ENCODE assay signal across 8 cellular contexts in the genomic region with DNA sequence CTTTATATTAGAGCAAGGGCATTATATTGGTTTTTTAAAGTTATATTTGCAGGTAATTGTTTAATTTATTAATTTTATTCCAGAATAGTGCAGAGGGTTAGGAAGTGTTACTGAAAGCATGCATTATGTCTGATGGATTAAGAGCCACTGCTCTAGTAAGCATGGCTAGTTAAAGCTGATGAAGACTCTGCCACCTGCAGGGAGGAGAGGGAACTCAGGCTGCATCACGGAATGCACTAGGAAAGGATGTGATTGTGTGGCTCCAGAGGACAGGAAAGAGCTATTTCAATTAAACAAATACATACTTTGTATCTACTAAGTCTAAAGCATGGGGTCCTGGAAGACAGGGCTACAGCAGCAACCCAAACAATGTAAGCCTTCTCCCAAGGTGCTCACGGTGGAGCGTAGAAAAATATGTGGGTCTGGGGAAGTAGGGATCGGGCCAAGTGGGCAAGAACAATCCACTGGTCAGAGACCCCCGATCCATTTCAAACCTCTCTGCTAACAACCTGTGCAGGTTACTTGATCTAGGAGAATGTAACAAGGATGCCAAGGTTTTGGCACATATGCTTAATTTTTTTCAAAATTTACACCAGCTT. TPM values are rescaled to one million over a fixed set of nuclear protein-coding genes. Genes with fewer than 3 reads are reported as not detected.
DNase-seq lines count a peak whose midpoint lies in the region; TF ChIP-seq lines count a peak whose summit lies in the region.

No MANE protein-coding gene starts in this region.

- 0 out of 2 replicates have a peak, but pooled peaks cover 4% of the 10 kb centered on the region for H3K27me3 ChIP-seq in OCI-LY3 (ENCODE audit: low read depth, low read length)
- no peaks in the 10 kb centered on the region for H3K27me3 ChIP-seq in neuronal stem cell (ENCODE audit: control insufficient read depth in 3 of 3, insufficient read depth in 3 of 3, low read depth in 1 of 3, low read length in 3 of 3)

- H3K4me1 ChIP-seq in OCI-LY3 (ENCODE audit: low read length) = no peaks in the 10 kb centered on the region
- H3K4me1 ChIP-seq in neuronal stem cell (ENCODE audit: control insufficient read depth in 2 of 2, insufficient read depth in 1 of 2, low read depth in 1 of 2, low read length in 2 of 2) = no peaks in the 10 kb centered on the region

- H2BK120ac ChIP-seq in neuronal stem cell (ENCODE audit: low read depth, low read length) = no peak overlapping the region

- H3K18ac ChIP-seq in neuronal stem cell (ENCODE audit: low read length) = no peak overlapping the region

- H2AK5ac ChIP-seq in neuronal stem cell (ENCODE audit: low read depth, low read length) = no peak overlapping the region

- H4K91ac ChIP-seq in neuronal stem cell (ENCODE audit: low read depth, low read length, poor library complexity) = no peak overlapping the region

- no CpG with 5 or more reads among the region's 5 CpGs for WGBS in neuronal stem cell (ENCODE audit: extremely low coverage in 2 of 2, insufficient read length in 2 of 2, insufficient replicate concordance in 1 of 2), 2 donors

- H4K20me1 ChIP-seq in OCI-LY3 (ENCODE audit: insufficient read depth, low read length) = no peaks in the 10 kb centered on the region

- H4K8ac ChIP-seq in neuronal stem cell (ENCODE audit: low read depth, low read length) = no peak overlapping the region

- H3K27ac ChIP-seq in C4-2B (no peak overlapping the region), OCI-LY3 (ENCODE audit: low read length) (no peak overlapping the region), neuronal stem cell (replicated peaks; ENCODE audit: low read length) (no peak overlapping the region)

- DNase-seq in H4 (ENCODE audit: low spot score) = peak; percentile 51
- DNase-seq in epithelial cell of proximal tubule (ENCODE audit: low read depth) = no peak
- peak; percentile 30 for DNase-seq in neuronal stem cell (ENCODE audit: low spot score)
- no peak for DNase-seq in T-helper 9 cell
- no peak for DNase-seq in CD1c-positive myeloid dendritic cell (ENCODE audit: extremely low spot score)
- no peak for DNase-seq in hippocampal formation (lab: John Stamatoyannopoulos, UW)

- no peak overlapping the region for H2BK12ac ChIP-seq in neuronal stem cell (ENCODE audit: low read length)

- no peak overlapping the region for H2AFZ ChIP-seq in OCI-LY3 (ENCODE audit: low read depth, low read length)
- no peak overlapping the region for H2AFZ ChIP-seq in neuronal stem cell (ENCODE audit: low read length)

- no peak overlapping the region for H3K4ac ChIP-seq in neuronal stem cell (ENCODE audit: low read length)

- H3K79me1 ChIP-seq in neuronal stem cell (ENCODE audit: low read depth, low read length) = no peaks in the 10 kb centered on the region

- H3K4me2 ChIP-seq in OCI-LY3 (ENCODE audit: low read length) = no peak overlapping the region
- no peak overlapping the region for H3K4me2 ChIP-seq in neuronal stem cell (ENCODE audit: insufficient read depth, low read length, poor library complexity, severe bottlenecking)

- H3K9me3 ChIP-seq in OCI-LY3 (ENCODE audit: insufficient read depth, low read length) (no peaks in the 10 kb centered on the region), neuronal stem cell (replicated peaks in 1 of 2; ENCODE audit: control insufficient read depth in 2 of 2, insufficient read depth in 1 of 2, low read depth in 1 of 2, low read length in 2 of 2) (no peaks in the 10 kb centered on the region)

- H3K36me3 ChIP-seq in OCI-LY3 (replicated peaks; ENCODE audit: low read depth, low read length) (no peaks in the 10 kb centered on the region), neuronal stem cell (replicated peaks in 1 of 2; ENCODE audit: control insufficient read depth in 2 of 2, insufficient read depth in 2 of 2, low read length in 2 of 2) (no peaks in the 10 kb centered on the region)

- H3K79me2 ChIP-seq in OCI-LY3 (ENCODE audit: low read length) = no peaks in the 10 kb centered on the region

- no peak overlapping the region for H2BK5ac ChIP-seq in neuronal stem cell (ENCODE audit: low read length)

- no peak overlapping the region for H2BK15ac ChIP-seq in neuronal stem cell (ENCODE audit: low read length)

- no peak overlapping the region for H3K14ac ChIP-seq in neuronal stem cell (ENCODE audit: low read length)

- TF ChIP-seq CTCF in C4-2B (conservative IDR thresholded peaks at IDR 0.05) (peak; percentile 80), OCI-LY3 (IDR thresholded peaks at IDR 0.05; ENCODE audit: low read depth, low read length) (peak; percentile 32), epithelial cell of proximal tubule (conservative IDR thresholded peaks at IDR 0.05; ENCODE audit: low read depth, low read length) (peak; percentile 92)

- no peak overlapping the region for H3K23ac ChIP-seq in neuronal stem cell (ENCODE audit: low read depth, low read length, poor library complexity)

- H3K9ac ChIP-seq in OCI-LY3 (ENCODE audit: low read length) (no peak overlapping the region), neuronal stem cell (ENCODE audit: low read depth, low read length, poor library complexity) (no peak overlapping the region)

- H3K4me3 ChIP-seq in OCI-LY3 (ENCODE audit: low read length) = no peak overlapping the region
- H3K4me3 ChIP-seq in epithelial cell of proximal tubule (ENCODE audit: low read depth, low read length) = no peak overlapping the region
- no peak overlapping the region for H3K4me3 ChIP-seq in neuronal stem cell (ENCODE audit: low read length in 2 of 2)

RNA-seq across cellular contexts. Expression of gene GRXCR2, which starts 15.3 kb away (rescaled TPM):
- not detected in 2 replicates for total RNA-seq in H4 (2014; rRNA removed; shearing (Covaris generic))
- total RNA-seq in epithelial cell of proximal tubule = not detected in 2 replicates
- polyA plus RNA-seq in neuronal stem cell (2013, experiment 1 of 2) = not detected
- not detected for polyA plus RNA-seq in neuronal stem cell (2013, experiment 2 of 2)

RNA-seq across cellular contexts. Expression of gene SH3RF2, which starts 48.3 kb away (rescaled TPM):
- 1.6 and 3.0 TPM in 2 replicates for total RNA-seq in H4 (2014; rRNA removed; shearing (Covaris generic))
- 12.0 and 16.3 TPM in 2 replicates for total RNA-seq in epithelial cell of proximal tubule
- polyA plus RNA-seq in neuronal stem cell (2013, experiment 1 of 2) = 1.1 TPM
- polyA plus RNA-seq in neuronal stem cell (2013, experiment 2 of 2) = 0.90 TPM

RNA-seq across cellular contexts. Expression of gene PRELID2, which starts 52.9 kb away (rescaled TPM):
- total RNA-seq in H4 (2014; rRNA removed; shearing (Covaris generic)) = 6.6 and 8.9 TPM in 2 replicates
- 12.7 and 20.9 TPM in 2 replicates for total RNA-seq in epithelial cell of proximal tubule
- 16.2 TPM for polyA plus RNA-seq in neuronal stem cell (2013, experiment 1 of 2)
- 16.6 TPM for polyA plus RNA-seq in neuronal stem cell (2013, experiment 2 of 2)

Comparison
In these comparisons a context has a peak if more than half of its experiments do, and no peak if none do; other contexts are left out.
1. CTCF ChIP-seq: peak in every context shown above with its lines; median percentile 92 in epithelial cell of proximal tubule; 80 in C4-2B; 32 in OCI-LY3.
2. DNase-seq: peak in H4 (single experiment) and neuronal stem cell (single experiment); none in epithelial cell of proximal tubule (single experiment), T-helper 9 cell (single experiment), CD1c-positive myeloid dendritic cell (single experiment) and hippocampal formation (0 of 2).